In genomic region chr2:73286134-73286533, GRCh38 we compare ENCODE assay signal across 22 cellular contexts. TPM values are rescaled to one million over a fixed set of nuclear protein-coding genes. Genes with fewer than 3 reads are reported as not detected.
DNase-seq lines count a peak whose midpoint lies in the region; ATAC-seq, FAIRE-seq and TF ChIP-seq lines count a peak whose summit lies in the region.
"Had no signal": no experiment of that assay in that cellular context is flagged by ENCODE, and none has a peak within 500 bp of the region (broad histone marks: within the 10 kb centered on the region; RNA-seq: fewer than 3 reads in every experiment).

No MANE protein-coding gene starts in this region.

- peaks cover 30% of the 10 kb centered on the region for H3K79me2 ChIP-seq in Loucy (ENCODE audit: insufficient read depth, low read length)
- peaks cover 0 to 19% of the 10 kb centered on the region in 2 experiments; a peak in 2 of 4 replicates for H3K79me2 ChIP-seq in H1 (ENCODE audit: control insufficient read depth in 1 of 2, insufficient read depth in 2 of 2, low read length in 2 of 2)

- H3K79me1 ChIP-seq in H1 (ENCODE audit: low read depth, low read length): peaks cover 8% of the 10 kb centered on the region

- H3K4me1 ChIP-seq in Loucy (ENCODE audit: insufficient read depth, low read length, poor library complexity, severe bottlenecking): peaks cover 35% of the 10 kb centered on the region
- H3K4me1 ChIP-seq in H1 (replicated peaks in 1 of 4; ENCODE audit: control insufficient read depth in 3 of 4, insufficient read depth in 4 of 4, low read length in 3 of 4): peaks cover 5 to 13% (median 9%) of the 10 kb centered on the region in 4 experiments
- H3K4me1 ChIP-seq in small intestine (ENCODE audit: control insufficient read depth in 2 of 2, insufficient read depth in 1 of 2, low read depth in 1 of 2, low read length in 1 of 2): no peaks in the 10 kb centered on the region

- H3K36me3 Mint-ChIP-seq in activated CD8-positive, alpha-beta memory T cell treated with anti-CD3 and anti-CD28 coated beads, Interleukin-2, amount 10 ng/mL, durations not matched to agents 7 days and 5 days: no peaks in the 10 kb centered on the region
- H3K36me3 Mint-ChIP-seq in stimulated activated effector memory CD8-positive, alpha-beta T cell treated with anti-CD3 and anti-CD28 coated beads, Interleukin-12 subunit alpha, Interleukin-12 subunit beta, amount 100 ng/mL, for 72 hours: no peaks in the 10 kb centered on the region
- H3K36me3 Mint-ChIP-seq: IgD-negative memory B cell had no signal

- TF ChIP-seq EP300 in H1 (IDR thresholded peaks at IDR 0.05; ENCODE audit: borderline replicate concordance in 1 of 2, low read depth in 2 of 2, low read length in 2 of 2): no peak

- H3K23ac ChIP-seq in H1 (ENCODE audit: insufficient read length): no peak overlapping the region

- no peak for ATAC-seq in activated CD8-positive, alpha-beta memory T cell treated with anti-CD3 and anti-CD28 coated beads, Interleukin-2, amount 10 ng/mL, durations not matched to agents 7 days and 5 days
- no peak for ATAC-seq in stimulated activated effector memory CD8-positive, alpha-beta T cell treated with anti-CD3 and anti-CD28 coated beads, Interleukin-12 subunit alpha, Interleukin-12 subunit beta, amount 100 ng/mL, for 72 hours
- no peak for ATAC-seq in HG03139 (IDR thresholded peaks at IDR 0.05; ENCODE audit: unreplicated experiment)
- ATAC-seq: body of pancreas, upper lobe of right lung had no signal

- no peak for TF ChIP-seq POLR2A in H1 (IDR thresholded peaks at IDR 0.05; ENCODE audit: control extremely low read depth in 1 of 2, low read depth in 2 of 2, low read length in 2 of 2)

- peaks cover 35% of the 10 kb centered on the region for H3K27me3 Mint-ChIP-seq in activated CD8-positive, alpha-beta memory T cell treated with anti-CD3 and anti-CD28 coated beads, Interleukin-2, amount 10 ng/mL, durations not matched to agents 7 days and 5 days

- no peak overlapping the region for H2BK20ac ChIP-seq in H1 (ENCODE audit: low read length)

- H3K27ac ChIP-seq in H1 (ENCODE audit: low read depth, low read length): no peak overlapping the region
- no peak overlapping the region for H3K27ac ChIP-seq in small intestine (ENCODE audit: low read depth in 1 of 2, low read length in 1 of 2)
- H3K27ac ChIP-seq: body of pancreas, colonic mucosa, upper lobe of right lung had no signal

- H2AK5ac ChIP-seq in H1 (ENCODE audit: low read depth, low read length): 0 out of 2 replicates have a peak overlapping the region, but pooled peaks have one; percentile 54

- peak overlapping the region; percentile 12; the same call in 1 of the 2 replicates for H2BK12ac ChIP-seq in H1 (ENCODE audit: low read depth, low read length)

- no peak overlapping the region for H4K8ac ChIP-seq in H1 (ENCODE audit: extremely low read depth, insufficient read depth, low read length)

- no peak overlapping the region for H3K18ac ChIP-seq in H1 (ENCODE audit: extremely low read depth, low read length)

- H3K9ac ChIP-seq in Loucy (ENCODE audit: low read depth, low read length, poor library complexity, severe bottlenecking) (peak overlapping the region; percentile 91), H1 (replicated peaks in 1 of 4; ENCODE audit: extremely low read depth in 1 of 4, low read depth in 3 of 4, low read length in 3 of 4) (no peak overlapping the region)

- peak overlapping the region; percentile 4; the same call in 1 of the 2 replicates for H2BK15ac ChIP-seq in H1 (ENCODE audit: low read length)

- H2AFZ ChIP-seq in Loucy (ENCODE audit: low read length) (no peak overlapping the region), H1 (ENCODE audit: low read length) (no peak overlapping the region)

- H3K9me2 ChIP-seq in Loucy (replicated peaks; ENCODE audit: low read depth, low read length): no peaks in the 10 kb centered on the region

- no peak overlapping the region for H3K4ac ChIP-seq in H1 (replicated peaks; ENCODE audit: insufficient read length, low read depth, low read length)

- H4K20me1 ChIP-seq in Loucy (ENCODE audit: insufficient read depth, low read length, poor library complexity, severe bottlenecking) (peaks cover 25% of the 10 kb centered on the region), H1 (replicated peaks in 1 of 2; ENCODE audit: control insufficient read depth in 1 of 2, insufficient read depth in 2 of 2, low read length in 2 of 2) (peaks cover 6 to 14% of the 10 kb centered on the region in 2 experiments)

- H3K27me3 ChIP-seq in Loucy (ENCODE audit: insufficient read depth, low read length, poor library complexity, severe bottlenecking) (no peaks in the 10 kb centered on the region), H1 (replicated peaks in 1 of 4; ENCODE audit: control insufficient read depth in 3 of 4, extremely low read depth in 1 of 4, insufficient read depth in 3 of 4, low read length in 3 of 4) (peaks cover 2 to 30% (median 23%) of the 10 kb centered on the region in 4 experiments), small intestine (ENCODE audit: control insufficient read depth in 2 of 2, insufficient read depth in 2 of 2, low read length in 2 of 2) (peaks cover 0 to 2% of the 10 kb centered on the region in 2 donors)
- H3K27me3 ChIP-seq: body of pancreas had no signal

- no peak overlapping the region for H2BK5ac ChIP-seq in H1 (ENCODE audit: low read depth, low read length)

- no peak overlapping the region for H3K14ac ChIP-seq in H1 (ENCODE audit: insufficient read length)

- peaks cover 17% of the 10 kb centered on the region for H3K23me2 ChIP-seq in H1 (ENCODE audit: low read depth, low read length)

- FAIRE-seq in H1 (lab: Jason Lieb, UNC) (no peak), small intestine (lab: Jason Lieb, UNC) (no peak)
- FAIRE-seq: A204.1 had no signal

- H3K36me3 ChIP-seq in Loucy (ENCODE audit: insufficient read depth, low read length) (no peaks in the 10 kb centered on the region), H1 (ENCODE audit: control insufficient read depth in 2 of 4, insufficient read depth in 4 of 4, low read length in 3 of 4) (0 out of 8 replicates have a peak, but pooled peaks cover 0 to under 1% (median 0%) of the 10 kb centered on the region in 4 experiments), small intestine (ENCODE audit: control insufficient read depth in 2 of 2, insufficient read depth in 2 of 2, low read length in 2 of 2) (no peaks in the 10 kb centered on the region)
- H3K36me3 ChIP-seq: colonic mucosa, upper lobe of right lung had no signal

- POLR2A ChIA-PET in H1 (lab: Charles Lee; ENCODE audit: partially characterized antibody): interaction anchor here (0.9 to 1.1 kb wide), 2 partner anchors 18 to 94 kb away, joined by 3 read pairs; no protein-coding TSS in a partner anchor

- TF ChIP-seq RAD21 in H1 (IDR thresholded peaks at IDR 0.05 in 1 of 2, conservative IDR thresholded peaks at IDR 0.05 in 1 of 2; ENCODE audit: low read depth in 2 of 2, low read length in 2 of 2): no peak

- H3K9me3 ChIP-seq in Loucy (ENCODE audit: insufficient read depth, low read depth, low read length): no peaks in the 10 kb centered on the region
- H3K9me3 ChIP-seq in H1 (ENCODE audit: insufficient read depth in 2 of 2, low read depth in 1 of 2, low read length in 1 of 2): no peaks in the 10 kb centered on the region
- no peaks in the 10 kb centered on the region for H3K9me3 ChIP-seq in small intestine (ENCODE audit: control insufficient read depth, low read depth)
- H3K9me3 ChIP-seq: body of pancreas, colonic mucosa, upper lobe of right lung had no signal

- DNase-seq in activated CD8-positive, alpha-beta memory T cell treated with anti-CD3 and anti-CD28 coated beads, Interleukin-2, amount 10 ng/mL, durations not matched to agents 7 days and 5 days: no peak
- DNase-seq in activated CD8-positive, alpha-beta memory T cell treated with anti-CD3 and anti-CD28 coated beads, Interleukin-2, amount 50 U/mL, for 4 hours: no peak
- DNase-seq in H1 (ENCODE audit: low read depth in 1 of 2, low spot score in 2 of 2) (no peak), COLO668 (lab: John Stamatoyannopoulos, UW; ENCODE audit: unreplicated experiment) (no peak), small intestine (no peak)
- no peak for DNase-seq in stimulated activated effector memory CD8-positive, alpha-beta T cell treated with anti-CD3 and anti-CD28 coated beads, Interleukin-12 subunit alpha, Interleukin-12 subunit beta, amount 100 ng/mL, for 72 hours (ENCODE audit: low spot score in 2 of 2)
- DNase-seq: activated CD4-positive, alpha-beta T cell treated with anti-CD3 and anti-CD28 coated beads, Interleukin-2, amount 50 U/mL, for 1 hour; body of pancreas; C1 segment of cervical spinal cord; colonic mucosa; DMS53; mesendoderm; NCI-H1694; NCI-H748 treated with DMSO at 0.1 percent for 48 hours; SHP77; stimulated activated CD4-positive, alpha-beta T cell treated with anti-CD3 and anti-CD28 coated beads, Interleukin-4, amount 100 ng/mL, for 4 hours; upper lobe of right lung had no signal

- H3K9me3 Mint-ChIP-seq in activated CD8-positive, alpha-beta memory T cell treated with anti-CD3 and anti-CD28 coated beads, Interleukin-2, amount 10 ng/mL, durations not matched to agents 7 days and 5 days (ENCODE audit: low read depth): no peaks in the 10 kb centered on the region
- no peaks in the 10 kb centered on the region for H3K9me3 Mint-ChIP-seq in stimulated activated effector memory CD8-positive, alpha-beta T cell treated with anti-CD3 and anti-CD28 coated beads, Interleukin-12 subunit alpha, Interleukin-12 subunit beta, amount 100 ng/mL, for 72 hours
- H3K9me3 Mint-ChIP-seq: IgD-negative memory B cell had no signal

- H4K5ac ChIP-seq in H1 (ENCODE audit: insufficient read length, low read depth, low read length): no peak overlapping the region

- no peak overlapping the region for H4K91ac ChIP-seq in H1 (replicated peaks; ENCODE audit: insufficient read length, low read length)

- H3K4me2 ChIP-seq in Loucy (ENCODE audit: low read depth, low read length, poor library complexity, severe bottlenecking) (no peak overlapping the region), H1 (ENCODE audit: insufficient read depth in 1 of 2, low read depth in 2 of 2, low read length in 2 of 2) (no peak overlapping the region)

- CTCF ChIA-PET in activated CD8-positive, alpha-beta memory T cell treated with anti-CD3 and anti-CD28 coated beads, Interleukin-2, amount 10 ng/mL, durations not matched to agents 7 days and 5 days (lab: Charles Lee): no interaction called here
- CTCF ChIA-PET in H1 (lab: Charles Lee; ENCODE audit: partially characterized antibody): interaction anchor here (1.0 to 2.4 kb wide), 7 partner anchors 11 to 74 kb away, joined by 3 to 9 read pairs (median 5); no protein-coding TSS in a partner anchor

- no peak overlapping the region for H2BK120ac ChIP-seq in H1 (replicated peaks; ENCODE audit: low read depth, low read length)

- WGBS in H1 (ENCODE audit: extremely low coverage in 1 of 2, insufficient coverage in 1 of 2, insufficient read length in 1 of 2, insufficient replicate concordance in 2 of 2, low coverage in 1 of 2, low lambda C conversion rate in 2 of 2, missing lambda C conversion rate in 1 of 2), 2 experiments: 85% methylated on average over 2 of the region's 2 CpGs; no CpG with 5 or more reads in 1 of the 2 experiments
- 95 to 100% (median 96%) methylated on average over 2 of the region's 2 CpGs for WGBS in small intestine, 3 donors

- H3K4me3 ChIP-seq in Loucy (ENCODE audit: low read length, poor library complexity, severe bottlenecking) (no peak overlapping the region), H1 (ENCODE audit: extremely low read depth in 1 of 4, insufficient read depth in 2 of 4, low read depth in 3 of 4, low read length in 4 of 4) (no peak overlapping the region), small intestine (ENCODE audit: low read depth in 1 of 2, low read length in 2 of 2) (no peak overlapping the region)
- H3K4me3 ChIP-seq: body of pancreas, colonic mucosa, upper lobe of right lung had no signal

- H3K4me3 Mint-ChIP-seq in activated CD8-positive, alpha-beta memory T cell treated with anti-CD3 and anti-CD28 coated beads, Interleukin-2, amount 10 ng/mL, durations not matched to agents 7 days and 5 days: no peak overlapping the region
- peak overlapping the region; percentile 67 for H3K4me3 Mint-ChIP-seq in stimulated activated effector memory CD8-positive, alpha-beta T cell treated with anti-CD3 and anti-CD28 coated beads, Interleukin-12 subunit alpha, Interleukin-12 subunit beta, amount 100 ng/mL, for 72 hours

- peaks cover 8% of the 10 kb centered on the region; the same call in 1 of the 2 replicates for H3F3A ChIP-seq in Loucy (ENCODE audit: low read depth)

- peaks cover 28% of the 10 kb centered on the region for H3K4me1 Mint-ChIP-seq in activated CD8-positive, alpha-beta memory T cell treated with anti-CD3 and anti-CD28 coated beads, Interleukin-2, amount 10 ng/mL, durations not matched to agents 7 days and 5 days
- peaks cover 27% of the 10 kb centered on the region for H3K4me1 Mint-ChIP-seq in stimulated activated effector memory CD8-positive, alpha-beta T cell treated with anti-CD3 and anti-CD28 coated beads, Interleukin-12 subunit alpha, Interleukin-12 subunit beta, amount 100 ng/mL, for 72 hours

- TF ChIP-seq CTCF in Loucy (conservative IDR thresholded peaks at IDR 0.05; ENCODE audit: low read length) (no peak), H1 (IDR thresholded peaks at IDR 0.05; ENCODE audit: control extremely low read depth in 1 of 3, insufficient read depth in 1 of 3, low read depth in 1 of 3, low read length in 3 of 3) (no peak)

- H3K27ac Mint-ChIP-seq in activated CD8-positive, alpha-beta memory T cell treated with anti-CD3 and anti-CD28 coated beads, Interleukin-2, amount 10 ng/mL, durations not matched to agents 7 days and 5 days: peak overlapping the region; percentile 3
- H3K27ac Mint-ChIP-seq in stimulated activated effector memory CD8-positive, alpha-beta T cell treated with anti-CD3 and anti-CD28 coated beads, Interleukin-12 subunit alpha, Interleukin-12 subunit beta, amount 100 ng/mL, for 72 hours: no peak overlapping the region

- H3K56ac ChIP-seq in H1 (replicated peaks; ENCODE audit: insufficient read length, low read depth, low read length): no peak overlapping the region

RNA-seq across cellular contexts. Expression of gene FBXO41, which starts 1.9 kb away (rescaled TPM):
- 10 to 100 TPM; 28.2 to 31.5 TPM for total RNA-seq in activated CD8-positive, alpha-beta memory T cell treated with anti-CD3 and anti-CD28 coated beads, Interleukin-2, amount 10 ng/mL, durations not matched to agents 7 days and 5 days
- total RNA-seq in H1 (2021; fragmentation: NEBNext Ultra II Directional; extraction: Animal tissue kit (Norgen Biotek cat#: 25700)): 13.5 and 14.3 TPM in 2 replicates
- polyA plus RNA-seq in H1 (2011; rRNA removed) (11.2 and 16.3 TPM in 2 replicates), small intestine (1 to 10 TPM in 1 of 3 donors, under 1 TPM in 2; 0.54 to 2.1 (median 0.67) TPM)
- polyA plus RNA-seq in H1 (2011; cell fraction: cytosol; rRNA removed): 14.8 TPM
- polyA plus RNA-seq in H1 (2011; cell fraction: nucleus; rRNA removed): 64.1 TPM
- polyA plus RNA-seq in H1 (2012, experiment 1 of 2): 10.8 to 13.2 TPM (median 12.2 TPM) in 4 replicates
- polyA plus RNA-seq in H1 (2012, experiment 2 of 2): 7.5 TPM
- polyA plus RNA-seq in H1 (2013, experiment 1 of 2): 9.2 TPM
- 7.3 TPM for polyA plus RNA-seq in H1 (2013, experiment 2 of 2)
- polyA minus RNA-seq in H1 (2011; rRNA and poly(A)+ RNA removed): 9.5 and 11.5 TPM in 2 replicates
- polyA minus RNA-seq in H1 (2011; cell fraction: cytosol; rRNA and poly(A)+ RNA removed): 8.5 TPM
- 17.1 TPM for polyA minus RNA-seq in H1 (2011; cell fraction: nucleus; rRNA and poly(A)+ RNA removed)

RNA-seq across cellular contexts. Expression of gene EGR4, which starts 7.2 kb away (rescaled TPM):
- under 1 TPM; 0.09 to 0.15 TPM for total RNA-seq in activated CD8-positive, alpha-beta memory T cell treated with anti-CD3 and anti-CD28 coated beads, Interleukin-2, amount 10 ng/mL, durations not matched to agents 7 days and 5 days
- total RNA-seq in H1 (2021; fragmentation: NEBNext Ultra II Directional; extraction: Animal tissue kit (Norgen Biotek cat#: 25700)): 0.20 TPM in 1 of 2 replicates, not detected in the other
- 0.08 TPM in 1 of 2 replicates, not detected in the other for polyA plus RNA-seq in H1 (2011; rRNA removed)
- 0.05 TPM for polyA plus RNA-seq in H1 (2011; cell fraction: cytosol; rRNA removed)
- polyA plus RNA-seq in H1 (2011; cell fraction: nucleus; rRNA removed): 0.09 TPM
- 0.06 to 0.12 TPM (median 0.07 TPM) in 3 of 4 replicates, not detected in the other for polyA plus RNA-seq in H1 (2012, experiment 1 of 2)
- polyA plus RNA-seq in H1 (2012, experiment 2 of 2): not detected
- 0.02 TPM for polyA plus RNA-seq in H1 (2013, experiment 1 of 2)
- 0.04 TPM for polyA plus RNA-seq in H1 (2013, experiment 2 of 2)
- polyA minus RNA-seq in H1 (2011; rRNA and poly(A)+ RNA removed): not detected in 2 replicates
- polyA minus RNA-seq in H1 (2011; cell fraction: cytosol; rRNA and poly(A)+ RNA removed): not detected
- 0.80 TPM for polyA minus RNA-seq in H1 (2011; cell fraction: nucleus; rRNA and poly(A)+ RNA removed)
- polyA plus RNA-seq in small intestine: under 1 TPM in 1 of 3 donors, not detected in 2; 0.04 TPM
- total RNA-seq: body of pancreas, colonic mucosa, pulmonary artery endothelial cell, upper lobe of right lung had no signal

RNA-seq across cellular contexts. Expression of gene CCT7, which starts 52.0 kb away (rescaled TPM):
- 100 to 1,000 TPM; 362 to 449 TPM for total RNA-seq in activated CD8-positive, alpha-beta memory T cell treated with anti-CD3 and anti-CD28 coated beads, Interleukin-2, amount 10 ng/mL, durations not matched to agents 7 days and 5 days
- 474 and 486 TPM in 2 replicates for total RNA-seq in H1 (2021; fragmentation: NEBNext Ultra II Directional; extraction: Animal tissue kit (Norgen Biotek cat#: 25700))
- polyA plus RNA-seq in H1 (2011; rRNA removed) (440 and 465 TPM in 2 replicates), small intestine (100 to 1,000 TPM; 120 to 196 (median 131) TPM)
- polyA plus RNA-seq in H1 (2011; cell fraction: cytosol; rRNA removed): 483 TPM
- 363 TPM for polyA plus RNA-seq in H1 (2011; cell fraction: nucleus; rRNA removed)
- polyA plus RNA-seq in H1 (2012, experiment 1 of 2): 514 to 726 TPM (median 597 TPM) in 4 replicates
- 623 TPM for polyA plus RNA-seq in H1 (2012, experiment 2 of 2)
- 488 TPM for polyA plus RNA-seq in H1 (2013, experiment 1 of 2)
- 468 TPM for polyA plus RNA-seq in H1 (2013, experiment 2 of 2)
- 487 and 491 TPM in 2 replicates for polyA minus RNA-seq in H1 (2011; rRNA and poly(A)+ RNA removed)
- 206 TPM for polyA minus RNA-seq in H1 (2011; cell fraction: cytosol; rRNA and poly(A)+ RNA removed)
- 137 TPM for polyA minus RNA-seq in H1 (2011; cell fraction: nucleus; rRNA and poly(A)+ RNA removed)

RNA-seq across cellular contexts. Expression of gene PRADC1, which starts 53.1 kb away (rescaled TPM):
- total RNA-seq in activated CD8-positive, alpha-beta memory T cell treated with anti-CD3 and anti-CD28 coated beads, Interleukin-2, amount 10 ng/mL, durations not matched to agents 7 days and 5 days: 10 to 100 TPM; 13.7 to 14.7 TPM
- 7.5 and 8.9 TPM in 2 replicates for total RNA-seq in H1 (2021; fragmentation: NEBNext Ultra II Directional; extraction: Animal tissue kit (Norgen Biotek cat#: 25700))
- polyA plus RNA-seq in H1 (2011; rRNA removed) (13.1 and 13.3 TPM in 2 replicates), small intestine (100 to 1,000 TPM in 1 of 3 donors, 10 to 100 TPM in 2; 35.6 to 113 (median 57.3) TPM)
- polyA plus RNA-seq in H1 (2011; cell fraction: cytosol; rRNA removed): 9.1 TPM
- polyA plus RNA-seq in H1 (2011; cell fraction: nucleus; rRNA removed): 10.3 TPM
- polyA plus RNA-seq in H1 (2012, experiment 1 of 2): 6.0 to 10.3 TPM (median 8.5 TPM) in 4 replicates
- 11.7 TPM for polyA plus RNA-seq in H1 (2012, experiment 2 of 2)
- polyA plus RNA-seq in H1 (2013, experiment 1 of 2): 9.0 TPM
- 11.5 TPM for polyA plus RNA-seq in H1 (2013, experiment 2 of 2)
- 5.9 TPM in 2 replicates for polyA minus RNA-seq in H1 (2011; rRNA and poly(A)+ RNA removed)
- polyA minus RNA-seq in H1 (2011; cell fraction: cytosol; rRNA and poly(A)+ RNA removed): 4.0 TPM
- 3.7 TPM for polyA minus RNA-seq in H1 (2011; cell fraction: nucleus; rRNA and poly(A)+ RNA removed)
